Comparison of ENCODE assay signal across 1 cellular context in the genomic region with DNA sequence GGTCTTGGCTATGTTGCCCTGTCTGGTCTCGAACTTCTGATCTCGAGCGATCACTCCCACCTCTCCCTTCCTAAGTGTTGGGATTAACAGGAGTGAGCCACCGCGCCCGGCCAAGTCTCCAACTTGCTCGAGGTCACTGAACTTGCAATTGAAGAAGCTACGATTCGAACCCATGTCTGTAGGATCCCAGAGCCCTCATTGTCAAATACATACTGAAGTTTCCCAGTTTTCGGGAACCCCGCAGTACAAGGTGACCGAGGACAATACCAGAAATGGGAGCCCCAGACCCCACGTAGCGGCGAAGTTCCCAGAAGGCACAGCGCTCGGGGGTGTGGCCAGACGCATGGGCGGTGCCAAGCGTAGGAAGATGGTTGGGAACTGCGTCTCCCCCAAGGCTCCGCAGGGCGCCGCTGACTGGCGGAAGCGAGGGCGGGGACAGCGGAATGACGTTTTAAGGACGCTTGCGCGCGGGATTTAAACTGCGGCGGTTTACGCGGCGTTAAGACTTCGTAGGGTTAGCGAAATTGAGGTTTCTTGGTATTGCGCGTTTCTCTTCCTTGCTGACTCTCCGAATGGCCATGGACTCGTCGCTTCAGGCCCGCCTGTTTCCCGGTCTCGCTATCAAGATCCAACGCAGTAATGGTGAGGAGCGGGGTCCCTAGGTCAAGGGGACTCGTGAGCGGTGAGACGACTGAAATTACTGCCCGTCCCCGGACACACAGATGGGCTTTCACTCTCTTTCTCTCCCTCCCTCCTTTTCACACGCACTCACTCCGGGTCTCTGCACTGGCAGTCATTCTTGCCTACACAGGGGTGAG.
TF ChIP-seq lines count a peak whose summit lies in the region.

KIF2C (plus strand) TSS at position 477 of the 818 bp plus-strand sequence; CDS start at position 573, 96 bp downstream.

TF ChIP-seq in GM12878, 131 proteins besides CTCF, POLR2A, EP300 and RAD21 (continued from another document):
- TF ChIP-seq ZBTB40 (IDR thresholded peaks at IDR 0.05; ENCODE audit: borderline replicate concordance) (peak; percentile 54; the same call in 1 of the 2 replicates), JUNB (IDR thresholded peaks at IDR 0.05) (no peak), CHD1 (IDR thresholded peaks at IDR 0.05; ENCODE audit: low read depth, low read length) (no peak), SRF (IDR thresholded peaks at IDR 0.05; ENCODE audit: low read depth in 2 of 2, low read length in 2 of 2) (peak in 1 of 2 experiments; percentile 63; a peak in 1 of 4 replicates), ESRRA (IDR thresholded peaks at IDR 0.05; ENCODE audit: low read length) (no peak), ZNF207 (IDR thresholded peaks at IDR 0.05; ENCODE audit: borderline replicate concordance) (peak; percentile 74; the same call in 1 of the 2 replicates), RELA (IDR thresholded peaks at IDR 0.05; ENCODE audit: borderline replicate concordance, partially characterized antibody) (peak; percentile 54), IKZF2 (IDR thresholded peaks at IDR 0.05) (peak; percentile 88 to 89), ZBED1 (IDR thresholded peaks at IDR 0.05; ENCODE audit: borderline replicate concordance) (0 out of 2 replicates have a peak, but pooled peaks have one; percentile 8), ZNF24 (IDR thresholded peaks at IDR 0.05) (no peak), MYB (IDR thresholded peaks at IDR 0.05; ENCODE audit: borderline replicate concordance, low read depth, low read length) (no peak), YBX1 (IDR thresholded peaks at IDR 0.05) (no peak), PBX3 (IDR thresholded peaks at IDR 0.05; ENCODE audit: insufficient replicate concordance, low read depth, low read length) (no peak), HDGF (IDR thresholded peaks at IDR 0.05) (peak; percentile 82), ZNF687 (IDR thresholded peaks at IDR 0.05) (peak; percentile 73; the same call in 1 of the 2 replicates), SPI1 (IDR thresholded peaks at IDR 0.05; ENCODE audit: borderline replicate concordance, insufficient read depth, low read depth, low read length) (no peak), NBN (IDR thresholded peaks at IDR 0.05) (peak; percentile 75; the same call in 1 of the 2 replicates), IKZF1 (conservative IDR thresholded peaks at IDR 0.05) (peak; percentile 89), BMI1 (IDR thresholded peaks at IDR 0.05; ENCODE audit: borderline replicate concordance) (no peak), ATF7 (IDR thresholded peaks at IDR 0.05; ENCODE audit: low read depth) (peak; percentile 55; the same call in 1 of the 2 replicates), BHLHE40 (IDR thresholded peaks at IDR 0.05; ENCODE audit: borderline replicate concordance in 1 of 2, low read depth in 2 of 2, low read length in 1 of 2) (0 out of 4 replicates have a peak, but pooled peaks of 1 of the 2 experiments have one; percentile 27), PKNOX1 (IDR thresholded peaks at IDR 0.05) (peak; percentile 85), E4F1 (IDR thresholded peaks at IDR 0.05; ENCODE audit: borderline replicate concordance, partially characterized antibody) (no peak), BCL11A (IDR thresholded peaks at IDR 0.05; ENCODE audit: low read depth, low read length) (no peak), NFIC (IDR thresholded peaks at IDR 0.05; ENCODE audit: low read depth, low read length) (no peak), LARP7 (IDR thresholded peaks at IDR 0.05) (no peak), POLR2AphosphoS5 (IDR thresholded peaks at IDR 0.05; ENCODE audit: low read length) (peak; percentile 96), TCF7 (IDR thresholded peaks at IDR 0.05; ENCODE audit: borderline replicate concordance) (no peak)
- TF ChIP-seq, protein P1, sequence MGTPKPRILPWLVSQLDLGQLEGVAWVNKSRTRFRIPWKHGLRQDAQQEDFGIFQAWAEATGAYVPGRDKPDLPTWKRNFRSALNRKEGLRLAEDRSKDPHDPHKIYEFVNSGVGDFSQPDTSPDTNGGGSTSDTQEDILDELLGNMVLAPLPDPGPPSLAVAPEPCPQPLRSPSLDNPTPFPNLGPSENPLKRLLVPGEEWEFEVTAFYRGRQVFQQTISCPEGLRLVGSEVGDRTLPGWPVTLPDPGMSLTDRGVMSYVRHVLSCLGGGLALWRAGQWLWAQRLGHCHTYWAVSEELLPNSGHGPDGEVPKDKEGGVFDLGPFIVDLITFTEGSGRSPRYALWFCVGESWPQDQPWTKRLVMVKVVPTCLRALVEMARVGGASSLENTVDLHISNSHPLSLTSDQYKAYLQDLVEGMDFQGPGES (IDR thresholded peaks at IDR 0.05) = no peak
- TF ChIP-seq, protein P2, sequence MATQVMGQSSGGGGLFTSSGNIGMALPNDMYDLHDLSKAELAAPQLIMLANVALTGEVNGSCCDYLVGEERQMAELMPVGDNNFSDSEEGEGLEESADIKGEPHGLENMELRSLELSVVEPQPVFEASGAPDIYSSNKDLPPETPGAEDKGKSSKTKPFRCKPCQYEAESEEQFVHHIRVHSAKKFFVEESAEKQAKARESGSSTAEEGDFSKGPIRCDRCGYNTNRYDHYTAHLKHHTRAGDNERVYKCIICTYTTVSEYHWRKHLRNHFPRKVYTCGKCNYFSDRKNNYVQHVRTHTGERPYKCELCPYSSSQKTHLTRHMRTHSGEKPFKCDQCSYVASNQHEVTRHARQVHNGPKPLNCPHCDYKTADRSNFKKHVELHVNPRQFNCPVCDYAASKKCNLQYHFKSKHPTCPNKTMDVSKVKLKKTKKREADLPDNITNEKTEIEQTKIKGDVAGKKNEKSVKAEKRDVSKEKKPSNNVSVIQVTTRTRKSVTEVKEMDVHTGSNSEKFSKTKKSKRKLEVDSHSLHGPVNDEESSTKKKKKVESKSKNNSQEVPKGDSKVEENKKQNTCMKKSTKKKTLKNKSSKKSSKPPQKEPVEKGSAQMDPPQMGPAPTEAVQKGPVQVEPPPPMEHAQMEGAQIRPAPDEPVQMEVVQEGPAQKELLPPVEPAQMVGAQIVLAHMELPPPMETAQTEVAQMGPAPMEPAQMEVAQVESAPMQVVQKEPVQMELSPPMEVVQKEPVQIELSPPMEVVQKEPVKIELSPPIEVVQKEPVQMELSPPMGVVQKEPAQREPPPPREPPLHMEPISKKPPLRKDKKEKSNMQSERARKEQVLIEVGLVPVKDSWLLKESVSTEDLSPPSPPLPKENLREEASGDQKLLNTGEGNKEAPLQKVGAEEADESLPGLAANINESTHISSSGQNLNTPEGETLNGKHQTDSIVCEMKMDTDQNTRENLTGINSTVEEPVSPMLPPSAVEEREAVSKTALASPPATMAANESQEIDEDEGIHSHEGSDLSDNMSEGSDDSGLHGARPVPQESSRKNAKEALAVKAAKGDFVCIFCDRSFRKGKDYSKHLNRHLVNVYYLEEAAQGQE (IDR thresholded peaks at IDR 0.05; ENCODE audit: low read depth, low read length) = no peak
- TF ChIP-seq, protein P3, sequence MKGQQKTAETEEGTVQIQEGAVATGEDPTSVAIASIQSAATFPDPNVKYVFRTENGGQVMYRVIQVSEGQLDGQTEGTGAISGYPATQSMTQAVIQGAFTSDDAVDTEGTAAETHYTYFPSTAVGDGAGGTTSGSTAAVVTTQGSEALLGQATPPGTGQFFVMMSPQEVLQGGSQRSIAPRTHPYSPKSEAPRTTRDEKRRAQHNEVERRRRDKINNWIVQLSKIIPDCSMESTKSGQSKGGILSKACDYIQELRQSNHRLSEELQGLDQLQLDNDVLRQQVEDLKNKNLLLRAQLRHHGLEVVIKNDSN (IDR thresholded peaks at IDR 0.05; ENCODE audit: borderline replicate concordance, extremely low read length, insufficient read depth, low read depth, low read length) = no peak
